Comparison of ENCODE assay signal across 27 cellular contexts in genomic region chr21:46469275-46469674, GRCh38. TPM values are rescaled to one million over a fixed set of nuclear protein-coding genes. Genes with fewer than 3 reads are reported as not detected.
DNase-seq lines count a peak whose midpoint lies in the region; ATAC-seq and TF ChIP-seq lines count a peak whose summit lies in the region.
"Had no signal": no experiment of that assay in that cellular context is flagged by ENCODE, and none has a peak within 500 bp of the region (broad histone marks: within the 10 kb centered on the region; RNA-seq: fewer than 3 reads in every experiment).

No MANE protein-coding gene starts in this region.

- CTCF ChIA-PET in CD4-positive, alpha-beta memory T cell (lab: Charles Lee; ENCODE audit: partially characterized antibody): no interaction called here

- no peaks in the 10 kb centered on the region for H3K36me3 ChIP-seq in CD4-positive, alpha-beta memory T cell (ENCODE audit: insufficient read depth, low read length)
- H3K36me3 ChIP-seq in osteoblast (ENCODE audit: insufficient read depth, low read length): peaks cover 12% of the 10 kb centered on the region

- POLR2A ChIA-PET in CD4-positive, alpha-beta memory T cell (lab: Charles Lee; ENCODE audit: partially characterized antibody): interaction anchor here (1.1 to 1.8 kb wide), 3 partner anchors 9 to 166 kb away, joined by 3 to 6 read pairs (median 4); partner anchors contain the start of genes DIP2A and PRMT2

- H2AFZ ChIP-seq in osteoblast (ENCODE audit: low read length): no peak overlapping the region
- H2AFZ ChIP-seq: GM23248 had no signal

- no peaks in the 10 kb centered on the region for H3K9me3 Mint-ChIP-seq in activated T-cell treated with anti-CD3 and anti-CD28 coated beads, Interleukin-2, amount 50 U/mL, for 72 hours
- no peaks in the 10 kb centered on the region for H3K9me3 Mint-ChIP-seq in activated T-cell treated with anti-CD3 and anti-CD28 coated beads, Interleukin-2, amount 50 U/mL, for 4 hours
- H3K9me3 Mint-ChIP-seq in CD4-positive, alpha-beta memory T cell: no peaks in the 10 kb centered on the region
- no peaks in the 10 kb centered on the region for H3K9me3 Mint-ChIP-seq in effector memory CD8-positive, alpha-beta T cell
- H3K9me3 Mint-ChIP-seq: CD8-positive, alpha-beta T cell had no signal

- peak overlapping the region; percentile 50 for H3K27ac Mint-ChIP-seq in activated T-cell treated with anti-CD3 and anti-CD28 coated beads, Interleukin-2, amount 50 U/mL, for 72 hours
- peak overlapping the region in 5 of 7 donors; percentile 7 to 92 (median 41) for H3K27ac Mint-ChIP-seq in CD4-positive, alpha-beta memory T cell
- H3K27ac Mint-ChIP-seq in effector memory CD8-positive, alpha-beta T cell: peak overlapping the region; percentile 26 to 75
- H3K27ac Mint-ChIP-seq: CD8-positive, alpha-beta T cell had no signal

- H3K27me3 Mint-ChIP-seq in activated T-cell treated with anti-CD3 and anti-CD28 coated beads, Interleukin-2, amount 50 U/mL, for 72 hours (ENCODE audit: low read depth): no peaks in the 10 kb centered on the region
- H3K27me3 Mint-ChIP-seq in activated T-cell treated with anti-CD3 and anti-CD28 coated beads, Interleukin-2, amount 50 U/mL, for 4 hours (ENCODE audit: low read depth): no peaks in the 10 kb centered on the region
- H3K27me3 Mint-ChIP-seq in CD4-positive, alpha-beta memory T cell: no peaks in the 10 kb centered on the region
- no peaks in the 10 kb centered on the region for H3K27me3 Mint-ChIP-seq in effector memory CD8-positive, alpha-beta T cell

- no peak for TF ChIP-seq CTCF in osteoblast (IDR thresholded peaks at IDR 0.05; ENCODE audit: extremely low read depth, low read depth, low read length)

- no peak overlapping the region for H3K27ac ChIP-seq in CD4-positive, alpha-beta memory T cell (ENCODE audit: low read depth, low read length)
- H3K27ac ChIP-seq in osteoblast (ENCODE audit: low read depth, low read length): no peak overlapping the region
- H3K27ac ChIP-seq: BLaER1, GM23248 had no signal

- peaks cover 64% of the 10 kb centered on the region for H3K79me2 ChIP-seq in osteoblast (ENCODE audit: insufficient read depth, low read length)

- intact Hi-C loops in CD4-positive, alpha-beta memory T cell (cut with micrococcal nuclease): no loop called here

- peaks cover 10% of the 10 kb centered on the region for H3K4me1 ChIP-seq in CD4-positive, alpha-beta memory T cell (ENCODE audit: insufficient read depth, low read length)
- no peaks in the 10 kb centered on the region for H3K4me1 ChIP-seq in osteoblast (ENCODE audit: insufficient read depth, low read length)
- H3K4me1 ChIP-seq: Caco-2 had no signal

- ATAC-seq in activated T-cell treated with anti-CD3 and anti-CD28 coated beads, Interleukin-2, amount 50 U/mL, for 72 hours (replicated peaks in 1 of 2): no peak
- no peak for ATAC-seq in activated T-cell treated with anti-CD3 and anti-CD28 coated beads, Interleukin-2, amount 50 U/mL, for 4 hours
- ATAC-seq in effector memory CD8-positive, alpha-beta T cell (replicated peaks): no peak
- ATAC-seq: CD8-positive, alpha-beta T cell; GM12878; HepG2; Panc1 had no signal

- no peak for DNase-seq in activated T-cell treated with anti-CD3 and anti-CD28 coated beads, Interleukin-2, amount 50 U/mL, for 72 hours
- DNase-seq in activated T-cell treated with anti-CD3 and anti-CD28 coated beads, Interleukin-2, amount 50 U/mL, for 4 hours: no peak
- no peak for DNase-seq in CD4-positive, alpha-beta memory T cell
- DNase-seq in effector memory CD8-positive, alpha-beta T cell: no peak
- DNase-seq in osteoblast (ENCODE audit: insufficient read length, low spot score, missing footprints) (peak; percentile 58), ecto neural progenitor cell (ENCODE audit: low spot score) (no peak)
- DNase-seq in stimulated activated CD4-positive, alpha-beta T cell treated with anti-CD3 and anti-CD28 coated beads, Interleukin-4, amount 100 ng/mL, for 1 hour: no peak
- DNase-seq: Caco-2; CD8-positive, alpha-beta T cell; DMS 273 treated with DMSO at 0.1 percent for 48 hours; DMS79; EL; GDM1; GM23248; H7; Karpas-422; NCI-H1105; NCI-H1436 treated with DMSO at 0.1 percent for 48 hours; NCI-H187 treated with DMSO at 0.1 percent for 48 hours; NCI-H2171 treated with DMSO at 0.1 percent for 48 hours; NCI-H524 treated with DMSO at 0.1 percent for 48 hours; NCI-H774; SHP77 treated with DMSO at 0.1 percent for 48 hours had no signal

- peaks cover 52% of the 10 kb centered on the region for H3K4me1 Mint-ChIP-seq in activated T-cell treated with anti-CD3 and anti-CD28 coated beads, Interleukin-2, amount 50 U/mL, for 72 hours (ENCODE audit: low read depth)
- peaks cover 41% of the 10 kb centered on the region for H3K4me1 Mint-ChIP-seq in activated T-cell treated with anti-CD3 and anti-CD28 coated beads, Interleukin-2, amount 50 U/mL, for 4 hours (ENCODE audit: low read depth)
- peaks cover 34 to 48% (median 38%) of the 10 kb centered on the region in 4 donors for H3K4me1 Mint-ChIP-seq in CD4-positive, alpha-beta memory T cell
- peaks cover 35 to 45% of the 10 kb centered on the region in 2 donors for H3K4me1 Mint-ChIP-seq in effector memory CD8-positive, alpha-beta T cell (ENCODE audit: low read depth in 2 of 2)

- no peak overlapping the region for H3K4me3 Mint-ChIP-seq in activated T-cell treated with anti-CD3 and anti-CD28 coated beads, Interleukin-2, amount 50 U/mL, for 72 hours
- no peak overlapping the region for H3K4me3 Mint-ChIP-seq in activated T-cell treated with anti-CD3 and anti-CD28 coated beads, Interleukin-2, amount 50 U/mL, for 4 hours
- no peak overlapping the region for H3K4me3 Mint-ChIP-seq in CD4-positive, alpha-beta memory T cell
- H3K4me3 Mint-ChIP-seq in effector memory CD8-positive, alpha-beta T cell: no peak overlapping the region
- H3K4me3 Mint-ChIP-seq: CD8-positive, alpha-beta T cell had no signal

- H3K27me3 ChIP-seq in CD4-positive, alpha-beta memory T cell (ENCODE audit: insufficient read depth, low read length): no peaks in the 10 kb centered on the region
- no peaks in the 10 kb centered on the region for H3K27me3 ChIP-seq in osteoblast (ENCODE audit: insufficient read depth, low read length)
- H3K27me3 ChIP-seq: BLaER1 had no signal

- no peaks in the 10 kb centered on the region for H3K9me3 ChIP-seq in CD4-positive, alpha-beta memory T cell (ENCODE audit: control insufficient read depth in 1 of 2, low read length in 2 of 2)
- no peaks in the 10 kb centered on the region for H3K9me3 ChIP-seq in osteoblast (ENCODE audit: low read depth, low read length)
- H3K9me3 ChIP-seq: BLaER1, Caco-2 had no signal

- H3K36me3 Mint-ChIP-seq in activated T-cell treated with anti-CD3 and anti-CD28 coated beads, Interleukin-2, amount 50 U/mL, for 72 hours (ENCODE audit: insufficient read depth in 2 of 2): no peaks in the 10 kb centered on the region
- peaks cover 7% of the 10 kb centered on the region for H3K36me3 Mint-ChIP-seq in activated T-cell treated with anti-CD3 and anti-CD28 coated beads, Interleukin-2, amount 50 U/mL, for 4 hours (ENCODE audit: insufficient read depth)
- peaks cover 0 to 30% of the 10 kb centered on the region in 2 donors for H3K36me3 Mint-ChIP-seq in CD4-positive, alpha-beta memory T cell
- H3K36me3 Mint-ChIP-seq in effector memory CD8-positive, alpha-beta T cell (ENCODE audit: insufficient read depth): peaks cover 46% of the 10 kb centered on the region

- no peak overlapping the region for H3K4me3 ChIP-seq in CD4-positive, alpha-beta memory T cell (ENCODE audit: low read length in 2 of 2)
- no peak overlapping the region for H3K4me3 ChIP-seq in osteoblast (ENCODE audit: insufficient read depth, low read length)
- H3K4me3 ChIP-seq: BLaER1, GM12878, GM23248 had no signal

- peaks cover 5% of the 10 kb centered on the region for H4K20me1 ChIP-seq in osteoblast (ENCODE audit: insufficient read depth, low read length)

- no peak overlapping the region for H3K4me2 ChIP-seq in osteoblast (ENCODE audit: insufficient read depth, low read length)
- H3K4me2 ChIP-seq: BLaER1 had no signal

RNA-seq across cellular contexts. Expression of gene DIP2A, which starts 10.6 kb away (rescaled TPM):
- 10 to 100 TPM; 50.1 to 53.4 TPM for total RNA-seq in activated T-cell treated with anti-CD3 and anti-CD28 coated beads, Interleukin-2, amount 50 U/mL, for 72 hours
- 10 to 100 TPM; 17.8 to 19.5 (median 18.9) TPM for total RNA-seq in activated T-cell treated with anti-CD3 and anti-CD28 coated beads, Interleukin-2, amount 50 U/mL, for 4 hours
- 10 to 100 TPM; 94.6 to 95.9 TPM for total RNA-seq in CD4-positive, alpha-beta memory T cell
- 10 to 100 TPM; 14.1 to 17.8 TPM for polyA plus RNA-seq in CD4-positive, alpha-beta memory T cell
- total RNA-seq in osteoblast: 22.8 and 27.4 TPM in 2 replicates
